7 cellular contexts compared by ENCODE assay signal in genomic region chr13:58574791-58575190, GRCh38.
"Had no signal": no experiment of that assay in that cellular context is flagged by ENCODE, and none has a peak within 500 bp of the region (broad histone marks: within the 10 kb centered on the region; RNA-seq: fewer than 3 reads in every experiment).

No MANE protein-coding gene starts in this region.

- H3K4me1 Mint-ChIP-seq: IgD-negative memory B cell had no signal

- FAIRE-seq: HepG2, HTR-8/SVneo, K562 had no signal

- H3K4me3 ChIP-seq: K562 had no signal

- H3K4me3 Mint-ChIP-seq: IgD-negative memory B cell had no signal

- H3K27me3 Mint-ChIP-seq: IgD-negative memory B cell had no signal

- ATAC-seq: HepG2, K562 had no signal

- DNase-seq: IMR-90, KBM-7 had no signal

- H3K27ac ChIP-seq: HL-60 had no signal
